Comparison of ENCODE assay signal across 8 cellular contexts in genomic region chr19:4633140-4633967, GRCh38. TPM values are rescaled to one million over a fixed set of nuclear protein-coding genes. Genes with fewer than 3 reads are reported as not detected.
A peak's percentile ranks its signal among the peaks of the same experiment; 100 is the strongest.
DNase-seq lines count a peak whose midpoint lies in the region; ATAC-seq and TF ChIP-seq lines count a peak whose summit lies in the region.

No MANE protein-coding gene starts in this region.

- no peaks in the 10 kb centered on the region for H3K79me2 ChIP-seq in PC-3 (ENCODE audit: low read length)

- H3K27me3 Mint-ChIP-seq in CD8-positive, alpha-beta T cell (ENCODE audit: low read depth), result no peaks in the 10 kb centered on the region
- no peaks in the 10 kb centered on the region for H3K27me3 Mint-ChIP-seq in activated T-cell treated with anti-CD3 and anti-CD28 coated beads, Interleukin-2, amount 50 U/mL, for 72 hours (ENCODE audit: low read depth)

- TF ChIP-seq CTCF in CD8-positive, alpha-beta T cell (IDR thresholded peaks at IDR 0.05), result peak; percentile 49
- TF ChIP-seq CTCF in PC-3 (conservative IDR thresholded peaks at IDR 0.05; ENCODE audit: low read depth, low read length), result peak; percentile 94
- TF ChIP-seq CTCF in foreskin keratinocyte (conservative IDR thresholded peaks at IDR 0.05), result peak; percentile 86
- no peak for TF ChIP-seq CTCF in omental fat pad (IDR thresholded peaks at IDR 0.05)

- no peaks in the 10 kb centered on the region for H3K9me3 Mint-ChIP-seq in CD8-positive, alpha-beta T cell
- H3K9me3 Mint-ChIP-seq in activated T-cell treated with anti-CD3 and anti-CD28 coated beads, Interleukin-2, amount 50 U/mL, for 72 hours, result no peaks in the 10 kb centered on the region

- H3K4me2 ChIP-seq in PC-3 (ENCODE audit: low read length), result no peak overlapping the region

- H3K27ac ChIP-seq in CD8-positive, alpha-beta T cell (ENCODE audit: low read depth, low read length), result no peak overlapping the region
- H3K27ac ChIP-seq in PC-3 (ENCODE audit: low read length) (no peak overlapping the region), foreskin keratinocyte (peak overlapping the region; percentile 35)

- H3K9me2 ChIP-seq in PC-3 (replicated peaks; ENCODE audit: low read length), result no peaks in the 10 kb centered on the region

- H3K4me3 Mint-ChIP-seq in CD8-positive, alpha-beta T cell, result no peak overlapping the region
- H3K4me3 Mint-ChIP-seq in activated T-cell treated with anti-CD3 and anti-CD28 coated beads, Interleukin-2, amount 50 U/mL, for 72 hours, result peak overlapping the region in 1 of 2 donors; percentile 63

- DNase-seq in CD8-positive, alpha-beta T cell, result peak in 3 of 7 experiments; percentile 30 to 47 (median 46)
- DNase-seq in PC-3 (peak; percentile 81), foreskin keratinocyte (peak; percentile 87 to 95), omental fat pad (ENCODE audit: low spot score) (no peak), putamen (ENCODE audit: low spot score) (no peak)
- peak; percentile 67 for DNase-seq in activated T-cell treated with anti-CD3 and anti-CD28 coated beads, Interleukin-2, amount 50 U/mL, for 72 hours

- POLR2A ChIA-PET in CD8-positive, alpha-beta T cell (lab: Charles Lee), result no interaction called here
- POLR2A ChIA-PET in PC-3 (lab: Charles Lee; ENCODE audit: unreplicated experiment), result no interaction called here

- no peaks in the 10 kb centered on the region for H3K36me3 ChIP-seq in CD8-positive, alpha-beta T cell (ENCODE audit: insufficient read depth, low read length)
- no peaks in the 10 kb centered on the region for H3K36me3 ChIP-seq in PC-3 (ENCODE audit: low read depth, low read length)

- no peaks in the 10 kb centered on the region for H3K9me3 ChIP-seq in CD8-positive, alpha-beta T cell (ENCODE audit: low read length)
- no peaks in the 10 kb centered on the region for H3K9me3 ChIP-seq in PC-3 (ENCODE audit: low read length)

- no peak for ATAC-seq in CD8-positive, alpha-beta T cell
- ATAC-seq in HG02798 (IDR thresholded peaks at IDR 0.05; ENCODE audit: poor library complexity, unreplicated experiment) (peak; percentile 36), PC-3 (peak; percentile 55), foreskin keratinocyte (peak; percentile 72), omental fat pad (ENCODE audit: low FRiP score) (peak; percentile 32), HG03039 (IDR thresholded peaks at IDR 0.05; ENCODE audit: unreplicated experiment) (no peak)
- ATAC-seq in activated T-cell treated with anti-CD3 and anti-CD28 coated beads, Interleukin-2, amount 50 U/mL, for 72 hours (replicated peaks in 1 of 2), result peak; percentile 59

- no TSS peak for BruUV-seq in PC-3 (replicated peaks; lab: Mats Ljungman, UMichigan)

- H3K4me1 ChIP-seq in CD8-positive, alpha-beta T cell (ENCODE audit: insufficient read depth, low read length), result peaks cover 24% of the 10 kb centered on the region
- H3K4me1 ChIP-seq in PC-3 (ENCODE audit: insufficient read depth, low read length) (peaks cover 16% of the 10 kb centered on the region), foreskin keratinocyte (no peaks in the 10 kb centered on the region)

- no peak overlapping the region for H3K27ac Mint-ChIP-seq in CD8-positive, alpha-beta T cell
- peak overlapping the region; percentile 78 for H3K27ac Mint-ChIP-seq in activated T-cell treated with anti-CD3 and anti-CD28 coated beads, Interleukin-2, amount 50 U/mL, for 72 hours

- H3F3A ChIP-seq in PC-3 (ENCODE audit: low read length, unreplicated experiment), result peaks cover 3% of the 10 kb centered on the region

- CTCF ChIA-PET in CD8-positive, alpha-beta T cell (lab: Charles Lee), result interaction anchor here (0.6 to 3.4 kb wide), 10 partner anchors 10 to 88 kb away, joined by 3 to 36 read pairs (median 3); no protein-coding TSS in a partner anchor
- CTCF ChIA-PET in PC-3 (lab: Charles Lee), result interaction anchor here (0.5 to 1.3 kb wide), 3 partner anchors 57 to 158 kb away, joined by 3 to 10 read pairs (median 4); partner anchors contain the start of gene FEM1A

- H3K27me3 ChIP-seq in CD8-positive, alpha-beta T cell (ENCODE audit: insufficient read depth, low read length), result no peaks in the 10 kb centered on the region
- H3K27me3 ChIP-seq in PC-3 (ENCODE audit: low read length), result no peaks in the 10 kb centered on the region
- H3K27me3 ChIP-seq in foreskin keratinocyte, result no peaks in the 10 kb centered on the region

- peaks cover 14% of the 10 kb centered on the region for H3K4me1 Mint-ChIP-seq in CD8-positive, alpha-beta T cell (ENCODE audit: low read depth)
- H3K4me1 Mint-ChIP-seq in activated T-cell treated with anti-CD3 and anti-CD28 coated beads, Interleukin-2, amount 50 U/mL, for 72 hours (ENCODE audit: low read depth), result peaks cover 31% of the 10 kb centered on the region

- no peaks in the 10 kb centered on the region for H3K36me3 Mint-ChIP-seq in CD8-positive, alpha-beta T cell
- peaks cover 0 to 2% of the 10 kb centered on the region in 2 donors for H3K36me3 Mint-ChIP-seq in activated T-cell treated with anti-CD3 and anti-CD28 coated beads, Interleukin-2, amount 50 U/mL, for 72 hours (ENCODE audit: insufficient read depth in 2 of 2)

- no peak overlapping the region for H3K9ac ChIP-seq in PC-3 (ENCODE audit: low read length)

- intact Hi-C loops in CD8-positive, alpha-beta T cell (cut with DNase I, micrococcal nuclease), result loop anchor here in 1 of 2 experiments (10.0 kb wide), 1 partner anchor 1129 kb away; the partner anchor contains the start of genes DOHH and FZR1
- intact Hi-C loops in PC-3 (cut with micrococcal nuclease), result loop anchor here (5.0 kb wide), 1 partner anchor 56 kb away; no protein-coding TSS in a partner anchor

- H3K4me3 ChIP-seq in CD8-positive, alpha-beta T cell (ENCODE audit: low read depth, low read length), result no peak overlapping the region
- no peak overlapping the region for H3K4me3 ChIP-seq in PC-3 (ENCODE audit: low read length)

- no peaks in the 10 kb centered on the region for H4K20me1 ChIP-seq in PC-3 (ENCODE audit: low read length)

- H2AFZ ChIP-seq in PC-3 (ENCODE audit: low read length), result no peak overlapping the region

RNA-seq across cellular contexts. Expression of gene TNFAIP8L1, which starts 6.0 kb away (rescaled TPM):
- 1 to 10 TPM; 4.3 to 4.5 TPM for total RNA-seq in CD8-positive, alpha-beta T cell
- total RNA-seq in PC-3 (2014; rRNA removed), result 8.3 and 12.0 TPM in 2 replicates
- total RNA-seq in activated T-cell treated with anti-CD3 and anti-CD28 coated beads, Interleukin-2, amount 50 U/mL, for 72 hours, result 10 to 100 TPM; 22.1 to 25.7 TPM
- 11.0 and 14.1 TPM in 2 replicates for total RNA-seq in foreskin keratinocyte
- polyA plus RNA-seq in foreskin keratinocyte, result 10.8 and 13.0 TPM in 2 replicates
- 1 to 10 TPM; 1.8 to 6.3 (median 3.1) TPM for total RNA-seq in omental fat pad

RNA-seq across cellular contexts. Expression of gene MYDGF, which starts 36.8 kb away (rescaled TPM):
- total RNA-seq in CD8-positive, alpha-beta T cell, result 10 to 100 TPM; 30.1 to 30.3 TPM
- total RNA-seq in PC-3 (2014; rRNA removed) (426 and 474 TPM in 2 replicates), foreskin keratinocyte (127 and 150 TPM in 2 replicates), omental fat pad (10 to 100 TPM; 25.7 to 59.2 (median 51.6) TPM)
- 10 to 100 TPM; 51.9 to 78.8 TPM for total RNA-seq in activated T-cell treated with anti-CD3 and anti-CD28 coated beads, Interleukin-2, amount 50 U/mL, for 72 hours
- 205 and 269 TPM in 2 replicates for polyA plus RNA-seq in foreskin keratinocyte

Comparison
In these comparisons a context has a peak if more than half of its experiments do, and no peak if none do; other contexts are left out.
1. ATAC-seq: peak in HG02798 (single experiment), PC-3 (single experiment), activated T-cell treated with anti-CD3 and anti-CD28 coated beads, Interleukin-2, amount 50 U/mL, for 72 hours (2 of 2), foreskin keratinocyte (single experiment) and omental fat pad (single experiment); none in CD8-positive, alpha-beta T cell (single experiment) and HG03039 (single experiment).
2. DNase-seq: peak in PC-3 (single experiment), activated T-cell treated with anti-CD3 and anti-CD28 coated beads, Interleukin-2, amount 50 U/mL, for 72 hours (2 of 2) and foreskin keratinocyte (2 of 2); none in omental fat pad (single experiment) and putamen (single experiment).
3. CTCF ChIP-seq: peak in CD8-positive, alpha-beta T cell (single experiment), PC-3 (single experiment) and foreskin keratinocyte (single experiment); none in omental fat pad (0 of 3).